In genomic region chr1:41578712-41579335, GRCh38 we compare ENCODE assay signal across 8 cellular contexts.
DNase-seq lines count a peak whose midpoint lies in the region; ATAC-seq, FAIRE-seq and TF ChIP-seq lines count a peak whose summit lies in the region.

No MANE protein-coding gene starts in this region.

- no peaks in the 10 kb centered on the region for H3K9me3 ChIP-seq in parathyroid adenoma (ENCODE audit: control insufficient read depth, low read length)

- TF ChIP-seq CTCF in GM12864 (IDR thresholded peaks at IDR 0.05; ENCODE audit: low read depth, low read length, missing control alignments), result peak; percentile 45
- peak; percentile 76 for TF ChIP-seq CTCF in choroid plexus epithelial cell (conservative IDR thresholded peaks at IDR 0.05; ENCODE audit: low read depth, low read length)
- TF ChIP-seq CTCF in parathyroid adenoma (IDR thresholded peaks at IDR 0.05), result peak; percentile 28

- H3K4me2 ChIP-seq in parathyroid adenoma (ENCODE audit: low read length), result no peak overlapping the region

- H3K9ac ChIP-seq in parathyroid adenoma, result no peak overlapping the region

- no peaks in the 10 kb centered on the region for H3K36me3 ChIP-seq in parathyroid adenoma (ENCODE audit: control insufficient read depth, insufficient read depth, low read length)

- no peak overlapping the region for H2AFZ ChIP-seq in parathyroid adenoma

- no peak for TF ChIP-seq POLR2A in GM12892 (IDR thresholded peaks at IDR 0.05; ENCODE audit: low read depth, low read length)

- no peaks in the 10 kb centered on the region for H3K4me1 ChIP-seq in parathyroid adenoma

- FAIRE-seq in GM12892 (lab: Jason Lieb, UNC), result no peak

- H3K79me2 ChIP-seq in parathyroid adenoma, result no peaks in the 10 kb centered on the region

- H3K4me3 ChIP-seq in GM12864 (ENCODE audit: low read depth, low read length), result no peak overlapping the region
- no peak overlapping the region for H3K4me3 ChIP-seq in choroid plexus epithelial cell (ENCODE audit: low read depth, low read length)
- H3K4me3 ChIP-seq in parathyroid adenoma (ENCODE audit: low read depth, low read length), result no peak overlapping the region

- ATAC-seq in HG03159 (IDR thresholded peaks at IDR 0.05; ENCODE audit: unreplicated experiment), result no peak

- H3K27ac ChIP-seq in parathyroid adenoma, result no peak overlapping the region

- DNase-seq in GM12864 (ENCODE audit: low read depth), result no peak
- DNase-seq in NCI-H510A (lab: John Stamatoyannopoulos, UW), result peak; percentile 23
- peak; percentile 65 for DNase-seq in choroid plexus epithelial cell (ENCODE audit: low read depth)
- DNase-seq in NCI-H2227 treated with DMSO at 0.1 percent for 48 hours (lab: John Stamatoyannopoulos, UW), result no peak
- DNase-seq in T-helper 1 cell, result no peak
- no peak for DNase-seq in GM12892 (ENCODE audit: insufficient read length)

- H3K27me3 ChIP-seq in parathyroid adenoma (ENCODE audit: control insufficient read depth, insufficient read depth, low read length), result no peaks in the 10 kb centered on the region

Comparison
In these comparisons a context has a peak if more than half of its experiments do, and no peak if none do; other contexts are left out.
1. DNase-seq: peak in NCI-H510A (single experiment) and choroid plexus epithelial cell (single experiment); none in GM12864 (single experiment), NCI-H2227 treated with DMSO at 0.1 percent for 48 hours (single experiment), T-helper 1 cell (0 of 5) and GM12892 (single experiment).
2. Peak in every context shown above with its lines, with median percentiles within 50 percentile points of each other: CTCF ChIP-seq.